ENCODE assay signal across 1 cellular context in genomic region chr20:50341880-50342637, GRCh38.
TF ChIP-seq lines count a peak whose summit lies in the region.

No MANE protein-coding gene starts in this region.

TF ChIP-seq in HepG2, 621 proteins besides CTCF, POLR2A, EP300 and RAD21 (continued from another document):
- TF ChIP-seq CREM (IDR thresholded peaks at IDR 0.05) (no peak), CREM (CRISPR knock-in tag; IDR thresholded peaks at IDR 0.05) (no peak), NFRKB (IDR thresholded peaks at IDR 0.05) (no peak), SMAD9 (CRISPR knock-in tag; IDR thresholded peaks at IDR 0.05) (no peak), NFIC (IDR thresholded peaks at IDR 0.05; ENCODE audit: low read length) (no peak), RBAK (CRISPR knock-in tag; IDR thresholded peaks at IDR 0.05) (no peak), SOX13 (IDR thresholded peaks at IDR 0.05) (no peak), SOX13 (CRISPR knock-in tag; conservative IDR thresholded peaks at IDR 0.05 in 1 of 2, IDR thresholded peaks at IDR 0.05 in 1 of 2) (no peak), FOSL1 (CRISPR knock-in tag; IDR thresholded peaks at IDR 0.05; ENCODE audit: borderline replicate concordance) (no peak), ARID4A (CRISPR knock-in tag; IDR thresholded peaks at IDR 0.05; ENCODE audit: borderline replicate concordance) (no peak), ARNT (IDR thresholded peaks at IDR 0.05) (no peak), IKZF5 (CRISPR knock-in tag; IDR thresholded peaks at IDR 0.05) (no peak), TRIM24 (CRISPR knock-in tag; IDR thresholded peaks at IDR 0.05) (no peak), ZNF616 (CRISPR knock-in tag; IDR thresholded peaks at IDR 0.05; ENCODE audit: low read depth) (no peak), ZNF674 (CRISPR knock-in tag; IDR thresholded peaks at IDR 0.05; ENCODE audit: low read depth) (no peak), ZNF382 (CRISPR knock-in tag; IDR thresholded peaks at IDR 0.05; ENCODE audit: borderline replicate concordance) (no peak), POLR2AphosphoS2 (IDR thresholded peaks at IDR 0.05; ENCODE audit: low read depth, low read length) (no peak), ATF7 (IDR thresholded peaks at IDR 0.05) (no peak), ATF7 (CRISPR knock-in tag; IDR thresholded peaks at IDR 0.05) (no peak), ZNF549 (CRISPR knock-in tag; IDR thresholded peaks at IDR 0.05) (no peak), ZNF280B (CRISPR knock-in tag; IDR thresholded peaks at IDR 0.05; ENCODE audit: borderline replicate concordance) (0 out of 2 replicates have a peak, but pooled peaks have one; percentile 17), ZNF3 (CRISPR knock-in tag; IDR thresholded peaks at IDR 0.05) (peak; percentile 73; the same call in 1 of the 2 replicates), KLF6 (CRISPR knock-in tag; IDR thresholded peaks at IDR 0.05) (no peak), ZNF724P (CRISPR knock-in tag; IDR thresholded peaks at IDR 0.05; ENCODE audit: borderline replicate concordance) (no peak)
